ENCODE assay signal across 10 cellular contexts in the genomic region with DNA sequence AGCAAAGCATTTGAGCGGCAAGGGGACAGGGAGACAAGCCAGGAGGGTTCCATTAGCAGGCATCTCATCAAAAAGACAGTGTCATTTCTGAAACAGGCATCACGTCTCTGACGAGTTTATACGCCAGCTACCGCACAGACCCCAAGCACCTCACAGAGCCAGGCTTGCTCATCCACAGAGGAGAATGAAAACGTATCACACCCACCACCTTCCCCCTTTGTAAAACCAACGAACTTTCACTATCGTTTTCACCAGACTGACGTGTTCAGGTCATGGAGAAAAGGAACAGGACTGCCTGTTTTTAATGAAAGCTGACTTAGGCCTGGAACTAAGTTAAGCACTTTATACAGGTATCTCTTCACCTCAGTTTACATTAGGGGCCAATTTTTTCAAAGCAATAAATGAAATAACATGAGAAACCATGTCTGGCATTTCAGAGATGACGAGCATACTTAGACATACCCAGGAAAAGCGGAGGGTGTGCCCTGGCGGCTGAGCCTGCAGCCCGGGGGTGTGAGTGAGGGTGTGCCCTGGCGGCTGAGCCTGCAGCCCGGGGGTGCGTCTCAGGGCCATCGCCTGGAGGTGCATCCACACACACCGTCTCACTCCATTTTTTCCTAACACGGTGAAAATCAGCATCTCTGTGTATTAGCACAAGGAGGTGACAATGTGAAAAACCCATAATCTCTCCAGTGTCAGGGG. TPM values are rescaled to one million over a fixed set of nuclear protein-coding genes. Genes with fewer than 3 reads are reported as not detected.
A peak's percentile ranks its signal among the peaks of the same experiment; 100 is the strongest.
DNase-seq lines count a peak whose midpoint lies in the region; ATAC-seq and TF ChIP-seq lines count a peak whose summit lies in the region.
"Had no signal": no experiment of that assay in that cellular context is flagged by ENCODE, and none has a peak within 500 bp of the region (broad histone marks: within the 10 kb centered on the region; RNA-seq: fewer than 3 reads in every experiment).

No MANE protein-coding gene starts in this region.

- H3K9me3 Mint-ChIP-seq in T-helper 2 cell treated with Interferon-gamma antibody and Interleukin-4, amounts not matched to agents 5 μg/mL and 100 μg/mL, for 36 hours, result no peaks in the 10 kb centered on the region
- no peaks in the 10 kb centered on the region for H3K9me3 Mint-ChIP-seq in effector memory CD8-positive, alpha-beta T cell

- no peaks in the 10 kb centered on the region for H4K20me1 ChIP-seq in BLaER1

- H3K27me3 Mint-ChIP-seq in T-helper 2 cell treated with Interferon-gamma antibody and Interleukin-4, amounts not matched to agents 5 μg/mL and 100 μg/mL, for 36 hours (ENCODE audit: low read depth), result no peaks in the 10 kb centered on the region
- H3K27me3 Mint-ChIP-seq in effector memory CD8-positive, alpha-beta T cell, result no peaks in the 10 kb centered on the region

- DNase-seq in T-helper 2 cell treated with Interferon-gamma antibody and Interleukin-4, amounts not matched to agents 5 μg/mL and 100 μg/mL, for 36 hours (ENCODE audit: low spot score), result peak; percentile 58
- peak; percentile 45 to 58 (median 47) for DNase-seq in effector memory CD8-positive, alpha-beta T cell
- DNase-seq in Right ventricle myocardium inferior (ENCODE audit: missing footprints) (no peak), testis (no peak), NCI-H510A (lab: John Stamatoyannopoulos, UW) (no peak)
- DNase-seq: NCI-H345, sigmoid colon had no signal

- intact Hi-C loops in Right ventricle myocardium inferior (cut with DNase I) (no loop called here), testis (cut with DNase I; ENCODE audit: low total_unique reads) (no loop called here)

- H3K4me1 Mint-ChIP-seq in T-helper 2 cell treated with Interferon-gamma antibody and Interleukin-4, amounts not matched to agents 5 μg/mL and 100 μg/mL, for 36 hours (ENCODE audit: low read depth), result peaks cover 11% of the 10 kb centered on the region
- H3K4me1 Mint-ChIP-seq in effector memory CD8-positive, alpha-beta T cell (ENCODE audit: low read depth in 2 of 2), result peaks cover 12 to 13% of the 10 kb centered on the region in 2 donors

- 0 out of 2 replicates have a peak overlapping the region, but pooled peaks have one; percentile 4 for H3K27ac ChIP-seq in BLaER1
- H3K27ac ChIP-seq in testis, result no peak overlapping the region
- H3K27ac ChIP-seq: sigmoid colon had no signal

- H3K27me3 ChIP-seq in BLaER1 (no peaks in the 10 kb centered on the region), testis (no peaks in the 10 kb centered on the region)
- H3K27me3 ChIP-seq: sigmoid colon had no signal

- H3K4me1 ChIP-seq in BLaER1 (peaks cover 14% of the 10 kb centered on the region), testis (no peaks in the 10 kb centered on the region)
- H3K4me1 ChIP-seq: sigmoid colon had no signal

- no peak overlapping the region for H3K4me3 ChIP-seq in BLaER1
- H3K4me3 ChIP-seq in testis, result no peak overlapping the region
- H3K4me3 ChIP-seq: sigmoid colon had no signal

- peak; percentile 73 for ATAC-seq in GM21515 (IDR thresholded peaks at IDR 0.05; ENCODE audit: unreplicated experiment)
- peak; percentile 95 for ATAC-seq in effector memory CD8-positive, alpha-beta T cell (replicated peaks)
- ATAC-seq in Right ventricle myocardium inferior, result no peak
- ATAC-seq in HG03521 (IDR thresholded peaks at IDR 0.05; ENCODE audit: unreplicated experiment), result no peak

- WGBS in testis, 2 donors, result 81 to 88% methylated on average over 19 of the region's 19 CpGs

- H3K36me3 ChIP-seq in BLaER1, result peaks cover 91% of the 10 kb centered on the region
- no peaks in the 10 kb centered on the region for H3K36me3 ChIP-seq in testis (ENCODE audit: low read depth, missing control alignments)

- H3K9ac ChIP-seq in BLaER1, result peak overlapping the region; percentile 54; the same call in 1 of the 2 replicates

- H3K9me3 ChIP-seq in BLaER1, result peaks cover 2% of the 10 kb centered on the region; the same call in 1 of the 2 replicates
- no peaks in the 10 kb centered on the region for H3K9me3 ChIP-seq in testis
- H3K9me3 ChIP-seq: sigmoid colon had no signal

- no peak for TF ChIP-seq CTCF in testis (IDR thresholded peaks at IDR 0.05)

- H3K27ac Mint-ChIP-seq in T-helper 2 cell treated with Interferon-gamma antibody and Interleukin-4, amounts not matched to agents 5 μg/mL and 100 μg/mL, for 36 hours, result peak overlapping the region; percentile 89
- peak overlapping the region; percentile 97 to 99 for H3K27ac Mint-ChIP-seq in effector memory CD8-positive, alpha-beta T cell

- peak overlapping the region; percentile 71 for H3K4me2 ChIP-seq in BLaER1

- H3K36me3 Mint-ChIP-seq in T-helper 2 cell treated with Interferon-gamma antibody and Interleukin-4, amounts not matched to agents 5 μg/mL and 100 μg/mL, for 36 hours (ENCODE audit: low read depth), result peaks cover 33% of the 10 kb centered on the region
- peaks cover 24% of the 10 kb centered on the region for H3K36me3 Mint-ChIP-seq in effector memory CD8-positive, alpha-beta T cell (ENCODE audit: insufficient read depth)

- H3K4me3 Mint-ChIP-seq in T-helper 2 cell treated with Interferon-gamma antibody and Interleukin-4, amounts not matched to agents 5 μg/mL and 100 μg/mL, for 36 hours, result peak overlapping the region; percentile 75
- H3K4me3 Mint-ChIP-seq in effector memory CD8-positive, alpha-beta T cell, result peak overlapping the region; percentile 81 to 83

- no peak for TF ChIP-seq POLR2A in testis (IDR thresholded peaks at IDR 0.05)

RNA-seq across cellular contexts. Expression of gene STX2, which starts 41.9 kb away (rescaled TPM):
- total RNA-seq in Right ventricle myocardium inferior (15.9 TPM), testis (10 to 100 TPM; 27.3 to 33.5 TPM)
- polyA plus RNA-seq in testis (ENCODE audit: insufficient read depth, low read depth, low replicate concordance), result 39.5 TPM

Comparison
In these comparisons a context has a peak if more than half of its experiments do, and no peak if none do; other contexts are left out.
1. ATAC-seq: peak in GM21515 (single experiment) and effector memory CD8-positive, alpha-beta T cell (single experiment); none in Right ventricle myocardium inferior (single experiment) and HG03521 (single experiment).
2. DNase-seq: peak in T-helper 2 cell treated with Interferon-gamma antibody and Interleukin-4, amounts not matched to agents 5 μg/mL and 100 μg/mL, for 36 hours (single experiment) and effector memory CD8-positive, alpha-beta T cell (3 of 3); none in Right ventricle myocardium inferior (single experiment), testis (single experiment) and NCI-H510A (single experiment).